Comparison of ENCODE assay signal across 16 cellular contexts in genomic region chr11:13101836-13102574, GRCh38.
DNase-seq lines count a peak whose midpoint lies in the region; ATAC-seq and TF ChIP-seq lines count a peak whose summit lies in the region.
"Had no signal": no experiment of that assay in that cellular context is flagged by ENCODE, and none has a peak within 500 bp of the region (broad histone marks: within the 10 kb centered on the region; RNA-seq: fewer than 3 reads in every experiment).

No MANE protein-coding gene starts in this region.

- H3K36me3 Mint-ChIP-seq in WTC11: no peaks in the 10 kb centered on the region
- H3K36me3 Mint-ChIP-seq: naive thymus-derived CD4-positive, alpha-beta T cell had no signal

- peak overlapping the region; percentile 45 for H3K18ac ChIP-seq in mesendoderm (ENCODE audit: low read length)

- POLR2A ChIA-PET in WTC11 (lab: Charles Lee): no interaction called here

- peaks cover 69% of the 10 kb centered on the region for H3K27me3 Mint-ChIP-seq in WTC11 (ENCODE audit: low read depth)

- H3K4me3 ChIP-seq in mesendoderm (ENCODE audit: low read length): no peak overlapping the region
- H3K4me3 ChIP-seq in upper lobe of left lung: no peak overlapping the region
- no peak overlapping the region for H3K4me3 ChIP-seq in right lobe of liver
- H3K4me3 ChIP-seq: HAP-1 had no signal

- H3K9me3 ChIP-seq in upper lobe of left lung (no peaks in the 10 kb centered on the region), right lobe of liver (no peaks in the 10 kb centered on the region)
- H3K9me3 ChIP-seq: HAP-1 had no signal

- ATAC-seq in GM18907 (IDR thresholded peaks at IDR 0.05; ENCODE audit: unreplicated experiment): peak; percentile 62
- peak; percentile 49 for ATAC-seq in HG02981 (IDR thresholded peaks at IDR 0.05; ENCODE audit: unreplicated experiment)
- peak; percentile 80 for ATAC-seq in WTC11
- no peak for ATAC-seq in upper lobe of left lung (ENCODE audit: low FRiP score in 2 of 2)
- no peak for ATAC-seq in right lobe of liver
- ATAC-seq in GM18502 (IDR thresholded peaks at IDR 0.05; ENCODE audit: poor library complexity, unreplicated experiment): no peak
- ATAC-seq: activated CD4-positive, CD25-positive, alpha-beta regulatory T cell treated with anti-CD3 and anti-CD28 coated beads, Interleukin-2, amount 50 U/mL, for 24 hours; left ventricle myocardium superior; naive thymus-derived CD4-positive, alpha-beta T cell had no signal

- H3K36me3 ChIP-seq in mesendoderm (ENCODE audit: control insufficient read depth, insufficient read depth, low read length): no peaks in the 10 kb centered on the region
- no peaks in the 10 kb centered on the region for H3K36me3 ChIP-seq in upper lobe of left lung
- H3K36me3 ChIP-seq in right lobe of liver: no peaks in the 10 kb centered on the region
- H3K36me3 ChIP-seq: HAP-1 had no signal

- peak overlapping the region; percentile 75 for H2BK5ac ChIP-seq in mesendoderm (ENCODE audit: low read length)

- whole genome bisulfite sequencing in mesendoderm (ENCODE audit: extremely low coverage, insufficient coverage, low lambda C conversion rate): no CpG with 5 or more reads among the region's 4 CpGs
- 88 to 91% methylated on average over 4 of the region's 4 CpGs for WGBS in upper lobe of left lung, 2 donors
- WGBS in right lobe of liver (ENCODE audit: insufficient coverage, low coverage, low lambda C conversion rate, missing lambda C conversion rate): 23% methylated on average over 1 of the region's 4 CpGs

- H2AK5ac ChIP-seq in mesendoderm (ENCODE audit: low read length): no peak overlapping the region

- H3K4me1 ChIP-seq in mesendoderm (ENCODE audit: control insufficient read depth, low read depth, low read length) (peaks cover 14% of the 10 kb centered on the region), upper lobe of left lung (peaks cover 0 to 13% (median 4%) of the 10 kb centered on the region in 4 donors), right lobe of liver (no peaks in the 10 kb centered on the region)
- H3K4me1 ChIP-seq: HAP-1 had no signal

- H3K79me2 ChIP-seq in mesendoderm (ENCODE audit: control insufficient read depth, insufficient read depth, low read length): no peaks in the 10 kb centered on the region

- intact Hi-C loops in right lobe of liver (cut with DNase I): no loop called here

- H3K27ac ChIP-seq in mesendoderm (ENCODE audit: low read depth, low read length) (no peak overlapping the region), upper lobe of left lung (no peak overlapping the region), right lobe of liver (no peak overlapping the region)

- H3K9me3 Mint-ChIP-seq in WTC11: no peaks in the 10 kb centered on the region
- H3K9me3 Mint-ChIP-seq: naive thymus-derived CD4-positive, alpha-beta T cell had no signal

- H3K56ac ChIP-seq in mesendoderm (ENCODE audit: low read length): peak overlapping the region; percentile 42

- TF ChIP-seq POLR2A in upper lobe of left lung (IDR thresholded peaks at IDR 0.05): no peak
- no peak for TF ChIP-seq POLR2A in right lobe of liver (IDR thresholded peaks at IDR 0.05)

- no peak overlapping the region for H4K5ac ChIP-seq in mesendoderm (ENCODE audit: low read length)

- no peak overlapping the region for H2BK15ac ChIP-seq in mesendoderm (replicated peaks; ENCODE audit: low read depth)

- H3K23ac ChIP-seq in mesendoderm (ENCODE audit: low read length): no peak overlapping the region

- no peak overlapping the region for H3K4me2 ChIP-seq in mesendoderm (ENCODE audit: low read length)

- no peak overlapping the region for H3K4me3 Mint-ChIP-seq in WTC11
- H3K4me3 Mint-ChIP-seq: naive thymus-derived CD4-positive, alpha-beta T cell had no signal

- no peak overlapping the region for H2BK120ac ChIP-seq in mesendoderm (ENCODE audit: low read depth, low read length)

- H4K8ac ChIP-seq in mesendoderm (ENCODE audit: low read depth, low read length): no peak overlapping the region

- peaks cover 49% of the 10 kb centered on the region for H3K4me1 Mint-ChIP-seq in WTC11

- TF ChIP-seq CTCF in WTC11 (IDR thresholded peaks at IDR 0.05) (no peak), upper lobe of left lung (IDR thresholded peaks at IDR 0.05) (no peak), right lobe of liver (IDR thresholded peaks at IDR 0.05) (no peak)

- H3K27ac Mint-ChIP-seq in WTC11: peak overlapping the region; percentile 82
- H3K27ac Mint-ChIP-seq: naive thymus-derived CD4-positive, alpha-beta T cell had no signal

- H3K4ac ChIP-seq in mesendoderm (ENCODE audit: low read depth, low read length): no peak overlapping the region

- H3K27me3 ChIP-seq in mesendoderm (ENCODE audit: insufficient read depth, low read length, poor library complexity) (no peaks in the 10 kb centered on the region), upper lobe of left lung (no peaks in the 10 kb centered on the region), right lobe of liver (no peaks in the 10 kb centered on the region)

- DNase-seq in WTC11 (ENCODE audit: low spot score) (no peak), mesendoderm (no peak), upper lobe of left lung (no peak), RKO (ENCODE audit: low spot score) (no peak), right lobe of liver (no peak)
- DNase-seq: activated naive CD4-positive, alpha-beta T cell treated with anti-CD3 and anti-CD28 coated beads, Interleukin-2, amount 50 U/mL, for 16 hours; left ventricle myocardium superior; naive thymus-derived CD4-positive, alpha-beta T cell; NCI-H187 treated with DMSO at 0.1 percent for 48 hours; NCI-H524 treated with DMSO at 0.1 percent for 48 hours; stimulated activated CD4-positive, alpha-beta T cell treated with anti-CD3 and anti-CD28 coated beads, Interleukin-15, amount 100 ng/mL, for 24 hours had no signal

- no peaks in the 10 kb centered on the region for H3K79me1 ChIP-seq in mesendoderm (ENCODE audit: low read length)

- H3K9ac ChIP-seq in mesendoderm (ENCODE audit: low read length): no peak overlapping the region

- no peak for TF ChIP-seq EP300 in upper lobe of left lung (IDR thresholded peaks at IDR 0.05)

- CTCF ChIA-PET in WTC11 (lab: Charles Lee): interaction anchor here (2.0 to 2.1 kb wide), 2 partner anchors 43 to 138 kb away, joined by 7 to 8 read pairs; no protein-coding TSS in a partner anchor

TF ChIP-seq in WTC11, 78 proteins besides CTCF, POLR2A, EP300 and RAD21:
- TF ChIP-seq ZNF263 (CRISPR knock-in tag; IDR thresholded peaks at IDR 0.05; ENCODE audit: low read depth) (no peak), EMX1 (CRISPR knock-in tag; IDR thresholded peaks at IDR 0.05) (no peak), GTF2I (CRISPR knock-in tag; conservative IDR thresholded peaks at IDR 0.05) (no peak), RORB (CRISPR knock-in tag; IDR thresholded peaks at IDR 0.05) (no peak), ZNF396 (CRISPR knock-in tag; IDR thresholded peaks at IDR 0.05; ENCODE audit: borderline replicate concordance) (no peak), OVOL2 (CRISPR knock-in tag; IDR thresholded peaks at IDR 0.05; ENCODE audit: borderline replicate concordance) (no peak)
- TF ChIP-seq, protein P1, sequence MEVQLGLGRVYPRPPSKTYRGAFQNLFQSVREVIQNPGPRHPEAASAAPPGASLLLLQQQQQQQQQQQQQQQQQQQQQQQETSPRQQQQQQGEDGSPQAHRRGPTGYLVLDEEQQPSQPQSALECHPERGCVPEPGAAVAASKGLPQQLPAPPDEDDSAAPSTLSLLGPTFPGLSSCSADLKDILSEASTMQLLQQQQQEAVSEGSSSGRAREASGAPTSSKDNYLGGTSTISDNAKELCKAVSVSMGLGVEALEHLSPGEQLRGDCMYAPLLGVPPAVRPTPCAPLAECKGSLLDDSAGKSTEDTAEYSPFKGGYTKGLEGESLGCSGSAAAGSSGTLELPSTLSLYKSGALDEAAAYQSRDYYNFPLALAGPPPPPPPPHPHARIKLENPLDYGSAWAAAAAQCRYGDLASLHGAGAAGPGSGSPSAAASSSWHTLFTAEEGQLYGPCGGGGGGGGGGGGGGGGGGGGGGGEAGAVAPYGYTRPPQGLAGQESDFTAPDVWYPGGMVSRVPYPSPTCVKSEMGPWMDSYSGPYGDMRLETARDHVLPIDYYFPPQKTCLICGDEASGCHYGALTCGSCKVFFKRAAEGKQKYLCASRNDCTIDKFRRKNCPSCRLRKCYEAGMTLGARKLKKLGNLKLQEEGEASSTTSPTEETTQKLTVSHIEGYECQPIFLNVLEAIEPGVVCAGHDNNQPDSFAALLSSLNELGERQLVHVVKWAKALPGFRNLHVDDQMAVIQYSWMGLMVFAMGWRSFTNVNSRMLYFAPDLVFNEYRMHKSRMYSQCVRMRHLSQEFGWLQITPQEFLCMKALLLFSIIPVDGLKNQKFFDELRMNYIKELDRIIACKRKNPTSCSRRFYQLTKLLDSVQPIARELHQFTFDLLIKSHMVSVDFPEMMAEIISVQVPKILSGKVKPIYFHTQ (CRISPR knock-in tag; IDR thresholded peaks at IDR 0.05): no peak
- TF ChIP-seq, protein P2, sequence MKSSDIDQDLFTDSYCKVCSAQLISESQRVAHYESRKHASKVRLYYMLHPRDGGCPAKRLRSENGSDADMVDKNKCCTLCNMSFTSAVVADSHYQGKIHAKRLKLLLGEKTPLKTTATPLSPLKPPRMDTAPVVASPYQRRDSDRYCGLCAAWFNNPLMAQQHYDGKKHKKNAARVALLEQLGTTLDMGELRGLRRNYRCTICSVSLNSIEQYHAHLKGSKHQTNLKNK (CRISPR knock-in tag; IDR thresholded peaks at IDR 0.05): no peak

Comparison
In these comparisons a context has a peak if more than half of its experiments do, and no peak if none do; other contexts are left out.
1. ATAC-seq: peak in GM18907 (single experiment), HG02981 (single experiment) and WTC11 (single experiment); none in upper lobe of left lung (0 of 2), right lobe of liver (0 of 4) and GM18502 (single experiment).